22 cellular contexts compared by ENCODE assay signal in genomic region chr3:44924102-44925084, GRCh38. TPM values are rescaled to one million over a fixed set of nuclear protein-coding genes. Genes with fewer than 3 reads are reported as not detected.
DNase-seq lines count a peak whose midpoint lies in the region; ATAC-seq, FAIRE-seq and TF ChIP-seq lines count a peak whose summit lies in the region.
"Had no signal": no experiment of that assay in that cellular context is flagged by ENCODE, and none has a peak within 500 bp of the region (broad histone marks: within the 10 kb centered on the region; RNA-seq: fewer than 3 reads in every experiment).

No MANE protein-coding gene starts in this region.

- H3K4me3 ChIP-seq in IMR-90 (ENCODE audit: insufficient read depth, low read depth, low read length) (no peak overlapping the region), choroid plexus epithelial cell (ENCODE audit: low read depth, low read length) (no peak overlapping the region), neural progenitor cell (no peak overlapping the region), small intestine (ENCODE audit: low read depth in 1 of 2, low read length in 2 of 2) (no peak overlapping the region)

- H2AK5ac ChIP-seq in IMR-90 (ENCODE audit: low read depth, low read length): no peak overlapping the region

- no peak overlapping the region for H3K56ac ChIP-seq in IMR-90 (ENCODE audit: extremely low read depth, insufficient read depth, low read length)

- dilution Hi-C loops in IMR-90 (cut with HindIII; ENCODE audit: low sequenced_read_pairs, unreplicated experiment): no loop called here

- H3K36me3 ChIP-seq in IMR-90 (ENCODE audit: control insufficient read depth, insufficient read depth, low read length) (peaks cover 32% of the 10 kb centered on the region), neural progenitor cell (no peaks in the 10 kb centered on the region), small intestine (ENCODE audit: control insufficient read depth in 2 of 2, insufficient read depth in 2 of 2, low read length in 2 of 2) (peaks cover 13 to 23% of the 10 kb centered on the region in 2 donors)
- H3K36me3 ChIP-seq: BE2C had no signal

- H3K27me3 ChIP-seq in IMR-90 (ENCODE audit: control insufficient read depth, insufficient read depth, low read length) (no peaks in the 10 kb centered on the region), neural progenitor cell (no peaks in the 10 kb centered on the region), small intestine (ENCODE audit: control insufficient read depth in 2 of 2, insufficient read depth in 2 of 2, low read length in 2 of 2) (no peaks in the 10 kb centered on the region)
- H3K27me3 ChIP-seq: BE2C had no signal

- H3K4me1 ChIP-seq in IMR-90 (ENCODE audit: control insufficient read depth, insufficient read depth, low read length) (peaks cover 2% of the 10 kb centered on the region; the same call in 1 of the 2 replicates), neural progenitor cell (no peaks in the 10 kb centered on the region), small intestine (ENCODE audit: control insufficient read depth in 2 of 2, insufficient read depth in 1 of 2, low read depth in 1 of 2, low read length in 1 of 2) (no peaks in the 10 kb centered on the region)
- H3K4me1 ChIP-seq: BE2C had no signal

- ATAC-seq in IMR-90 (ENCODE audit: low read depth) (peak; percentile 89), GM18498 (IDR thresholded peaks at IDR 0.05; ENCODE audit: unreplicated experiment) (no peak), GM18502 (IDR thresholded peaks at IDR 0.05; ENCODE audit: poor library complexity, unreplicated experiment) (no peak)
- ATAC-seq: left lobe of liver; stimulated activated naive CD8-positive, alpha-beta T cell treated with anti-CD3 and anti-CD28 coated beads, Interleukin-15, amount 100 ng/mL, for 72 hours had no signal

- CTCF ChIA-PET in IMR-90 (lab: Yijun Ruan, JAX): interaction anchor here (0.9 kb wide), 1 partner anchor 9 kb away, joined by 4 read pairs; no protein-coding TSS in a partner anchor

- BruUV-seq in IMR-90 (replicated peaks; lab: Mats Ljungman, UMichigan): no TSS peak

- H3K4ac ChIP-seq in IMR-90 (ENCODE audit: low read depth, low read length): no peak overlapping the region

- FAIRE-seq in small intestine (lab: Jason Lieb, UNC): no peak
- FAIRE-seq: colon, frontal cortex, GM12892, urothelium cell line had no signal

- no peak overlapping the region for H2BK15ac ChIP-seq in IMR-90 (ENCODE audit: low read depth, low read length)

- POLR2A ChIA-PET in IMR-90 (lab: Charles Lee; ENCODE audit: unreplicated experiment): no interaction called here

- no peaks in the 10 kb centered on the region for H3K79me2 ChIP-seq in neural progenitor cell (ENCODE audit: low read depth)

- H3K79me1 ChIP-seq in IMR-90 (ENCODE audit: low read depth in 1 of 2, low read length in 2 of 2): no peaks in the 10 kb centered on the region

- H3K9me3 ChIP-seq in IMR-90 (ENCODE audit: control insufficient read depth, insufficient read depth, low read length): no peaks in the 10 kb centered on the region
- H3K9me3 ChIP-seq in neural progenitor cell (ENCODE audit: low read depth): no peaks in the 10 kb centered on the region
- no peaks in the 10 kb centered on the region for H3K9me3 ChIP-seq in small intestine (ENCODE audit: control insufficient read depth, low read depth)
- H3K9me3 ChIP-seq: BE2C had no signal

- no peak overlapping the region for H4K91ac ChIP-seq in IMR-90 (ENCODE audit: insufficient read depth, low read depth, low read length)

- in situ Hi-C loops in IMR-90 (cut with MboI; ENCODE audit: low sequenced_read_pairs): no loop called here

- no peak overlapping the region for H3K4me3 Mint-ChIP-seq in neural progenitor cell
- H3K4me3 Mint-ChIP-seq: stimulated activated naive CD8-positive, alpha-beta T cell treated with anti-CD3 and anti-CD28 coated beads, Interleukin-15, amount 100 ng/mL, for 72 hours had no signal

- H3K36me3 Mint-ChIP-seq in neural progenitor cell: peaks cover 17% of the 10 kb centered on the region

- H4K8ac ChIP-seq in IMR-90 (ENCODE audit: low read depth in 2 of 2, low read length in 2 of 2): no peak overlapping the region

- H2BK120ac ChIP-seq in IMR-90 (ENCODE audit: low read depth, low read length): no peak overlapping the region

- H3K9ac ChIP-seq in IMR-90 (ENCODE audit: low read depth, low read length) (no peak overlapping the region), neural progenitor cell (peak overlapping the region; percentile 20)

- H4K20me1 ChIP-seq in IMR-90 (ENCODE audit: insufficient read depth, low read length) (no peaks in the 10 kb centered on the region), neural progenitor cell (ENCODE audit: low read depth) (no peaks in the 10 kb centered on the region)

- H3K27ac ChIP-seq in IMR-90 (ENCODE audit: insufficient read depth, low read length) (no peak overlapping the region), neural progenitor cell (no peak overlapping the region), small intestine (ENCODE audit: low read depth in 1 of 2, low read length in 1 of 2) (no peak overlapping the region)

- intact Hi-C loops in IMR-90 (cut with micrococcal nuclease): no loop called here

- H4K5ac ChIP-seq in IMR-90 (ENCODE audit: low read depth, low read length): no peak overlapping the region

- H2BK20ac ChIP-seq in IMR-90 (ENCODE audit: low read depth, low read length): no peak overlapping the region

- DNase-seq in AG09319 (ENCODE audit: extremely low read depth, low read depth) (peak; percentile 4), IMR-90 (peak; percentile 56), choroid plexus epithelial cell (ENCODE audit: low read depth) (peak; percentile 64), neural progenitor cell (ENCODE audit: low spot score) (no peak), small intestine (no peak), NK-92 (lab: John Stamatoyannopoulos, UW; ENCODE audit: unreplicated experiment) (no peak)
- DNase-seq: activated CD4-positive, alpha-beta T cell treated with anti-CD3 and anti-CD28 coated beads for 48 hours; activated gamma-delta T cell; amygdala; BE2C; GDM1; NCI-H1417; NCI-H774; stimulated activated naive CD8-positive, alpha-beta T cell treated with anti-CD3 and anti-CD28 coated beads, Interleukin-15, amount 100 ng/mL, for 72 hours had no signal

- no peak for TF ChIP-seq RAD21 in IMR-90 (IDR thresholded peaks at IDR 0.05; ENCODE audit: low read length)

- H3F3A ChIP-seq in neural progenitor cell (ENCODE audit: low read depth): no peaks in the 10 kb centered on the region

- H3K27me3 Mint-ChIP-seq in neural progenitor cell (ENCODE audit: insufficient read depth, low read depth): peaks cover 2% of the 10 kb centered on the region
- H3K27me3 Mint-ChIP-seq: stimulated activated naive CD8-positive, alpha-beta T cell treated with anti-CD3 and anti-CD28 coated beads, Interleukin-15, amount 100 ng/mL, for 72 hours had no signal

- no peak overlapping the region for H2AFZ ChIP-seq in IMR-90 (replicated peaks; ENCODE audit: low read length, poor library complexity)
- no peak overlapping the region for H2AFZ ChIP-seq in neural progenitor cell (replicated peaks)

- 100% methylated on average over 2 of the region's 7 CpGs; no CpG with 5 or more reads in 1 of the 2 experiments for WGBS in IMR-90 (ENCODE audit: extremely low coverage in 2 of 2, insufficient read length in 1 of 2), 2 experiments
- 83 to 87% (median 87%) methylated on average over 7 of the region's 7 CpGs for WGBS in small intestine, 3 donors

- H3K23ac ChIP-seq in IMR-90 (ENCODE audit: low read depth, low read length): no peak overlapping the region

- H2AK9ac ChIP-seq in IMR-90 (replicated peaks; ENCODE audit: low read depth, low read length, poor library complexity): no peak overlapping the region

- H3K9me3 Mint-ChIP-seq in neural progenitor cell: no peaks in the 10 kb centered on the region
- H3K9me3 Mint-ChIP-seq: stimulated activated naive CD8-positive, alpha-beta T cell treated with anti-CD3 and anti-CD28 coated beads, Interleukin-15, amount 100 ng/mL, for 72 hours had no signal

- no peaks in the 10 kb centered on the region for H3K4me1 Mint-ChIP-seq in neural progenitor cell
- H3K4me1 Mint-ChIP-seq: stimulated activated naive CD8-positive, alpha-beta T cell treated with anti-CD3 and anti-CD28 coated beads, Interleukin-15, amount 100 ng/mL, for 72 hours had no signal

- no peak overlapping the region for H3K4me2 ChIP-seq in IMR-90 (ENCODE audit: low read depth, low read length)
- no peak overlapping the region for H3K4me2 ChIP-seq in neural progenitor cell

- H2BK5ac ChIP-seq in IMR-90 (ENCODE audit: low read depth, low read length, poor library complexity, severe bottlenecking): no peak overlapping the region

- H3K27ac Mint-ChIP-seq in neural progenitor cell: no peak overlapping the region

- H3K14ac ChIP-seq in IMR-90 (replicated peaks; ENCODE audit: low read depth, low read length): no peak overlapping the region

- no peak for TF ChIP-seq POLR2A in IMR-90 (IDR thresholded peaks at IDR 0.05; ENCODE audit: low read depth, low read length)

- H3K9me1 ChIP-seq in IMR-90 (ENCODE audit: insufficient read depth, low read length): no peaks in the 10 kb centered on the region; the same call in 1 of the 2 replicates

- no peak overlapping the region for H3K18ac ChIP-seq in IMR-90 (ENCODE audit: low read depth, low read length)

- TF ChIP-seq CTCF in AG09319 (IDR thresholded peaks at IDR 0.05; ENCODE audit: low read depth, low read length) (no peak), IMR-90 (conservative IDR thresholded peaks at IDR 0.05; ENCODE audit: low read depth, low read length) (no peak), choroid plexus epithelial cell (conservative IDR thresholded peaks at IDR 0.05; ENCODE audit: low read depth, low read length) (peak; percentile 8), neural progenitor cell (IDR thresholded peaks at IDR 0.05) (no peak)

TF ChIP-seq in IMR-90, 13 proteins besides CTCF, POLR2A, EP300 and RAD21 (continues in another document):
- no peak for TF ChIP-seq BHLHE40 (IDR thresholded peaks at IDR 0.05; ENCODE audit: low read depth, low read length)

RNA-seq across cellular contexts. Expression of gene TGM4, which starts 50.0 kb away (rescaled TPM):
- total RNA-seq in IMR-90 (2012; rRNA removed) (under 0.01 TPM in 1 of 2 replicates, not detected in the other), neural progenitor cell (ENCODE audit: low replicate concordance) (0.04 and 0.12 TPM in 2 replicates)
- polyA plus RNA-seq in IMR-90 (2012; rRNA removed) (0.03 and 0.10 TPM in 2 replicates), small intestine (not detected)
- polyA plus RNA-seq in IMR-90 (2012; cell fraction: cytosol; rRNA removed): 0.01 TPM in 1 of 2 replicates, not detected in the other
- polyA plus RNA-seq in IMR-90 (2012; cell fraction: nucleus; rRNA removed; ENCODE audit: low replicate concordance): 0.07 and 0.09 TPM in 2 replicates
- total RNA-seq: frontal cortex, left lobe of liver, omental fat pad had no signal

RNA-seq across cellular contexts. Expression of gene ZDHHC3, which starts 51.6 kb away (rescaled TPM):
- total RNA-seq in IMR-90 (2012; rRNA removed) (57.2 and 57.7 TPM in 2 replicates), neural progenitor cell (ENCODE audit: low replicate concordance) (41.2 and 65.8 TPM in 2 replicates)
- polyA plus RNA-seq in IMR-90 (2012; rRNA removed) (58.0 and 59.6 TPM in 2 replicates), small intestine (10 to 100 TPM; 54.3 to 61.8 (median 54.8) TPM)
- 36.8 and 44.6 TPM in 2 replicates for polyA plus RNA-seq in IMR-90 (2012; cell fraction: cytosol; rRNA removed)
- 30.2 and 63.6 TPM in 2 replicates for polyA plus RNA-seq in IMR-90 (2012; cell fraction: nucleus; rRNA removed; ENCODE audit: low replicate concordance)

RNA-seq across cellular contexts. Expression of gene EXOSC7, which starts 51.7 kb away (rescaled TPM):
- total RNA-seq in IMR-90 (2012; rRNA removed) (62.2 and 96.9 TPM in 2 replicates), neural progenitor cell (ENCODE audit: low replicate concordance) (86.6 and 88.7 TPM in 2 replicates)
- polyA plus RNA-seq in IMR-90 (2012; rRNA removed) (52.8 and 61.6 TPM in 2 replicates), small intestine (10 to 100 TPM; 21.9 to 39.4 (median 21.9) TPM)
- polyA plus RNA-seq in IMR-90 (2012; cell fraction: cytosol; rRNA removed): 39.4 and 46.8 TPM in 2 replicates
- 22.4 and 65.7 TPM in 2 replicates for polyA plus RNA-seq in IMR-90 (2012; cell fraction: nucleus; rRNA removed; ENCODE audit: low replicate concordance)

Comparison
In these comparisons a context has a peak if more than half of its experiments do, and no peak if none do; other contexts are left out.
1. DNase-seq: peak in AG09319 (single experiment), IMR-90 (single experiment) and choroid plexus epithelial cell (single experiment); none in neural progenitor cell (single experiment), small intestine (single experiment) and NK-92 (single experiment).